8 cellular contexts compared by ENCODE assay signal in the genomic region with DNA sequence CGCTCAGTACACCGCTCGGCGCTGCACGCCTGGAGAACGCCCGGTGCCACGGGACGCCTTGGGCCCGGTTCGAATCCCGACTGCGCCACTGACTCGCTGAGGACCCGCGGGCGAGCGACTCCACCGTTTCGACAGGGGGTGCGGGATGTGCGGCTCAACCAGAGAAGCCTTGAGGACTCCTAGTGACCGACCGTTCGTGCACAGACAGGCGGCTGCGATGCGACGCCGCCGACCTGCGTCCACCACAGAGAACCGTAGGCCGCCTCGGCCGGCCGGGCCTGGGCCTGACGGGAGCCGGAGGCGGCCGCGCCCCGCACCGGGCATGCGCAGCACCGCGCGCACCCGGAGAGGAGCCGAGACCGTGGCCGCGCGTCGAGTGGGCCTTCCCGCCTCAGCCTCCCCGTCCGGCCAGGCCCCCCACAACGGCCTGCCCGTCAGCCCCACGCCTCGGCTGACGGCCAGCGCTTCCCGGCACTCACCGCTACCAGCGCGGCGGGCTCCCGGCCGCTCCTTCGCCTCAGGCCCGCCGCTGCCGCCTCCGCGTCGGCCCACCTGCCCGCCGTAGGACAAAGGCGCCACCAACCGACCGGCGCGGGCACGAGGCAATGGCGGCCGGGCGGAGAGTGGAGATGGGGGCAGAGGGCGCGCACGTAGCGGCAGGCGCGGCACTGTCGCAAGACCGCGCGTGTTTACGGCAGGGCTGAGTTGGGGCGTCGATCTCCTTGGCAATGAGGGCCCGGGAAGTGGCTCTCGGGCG. TPM values are rescaled to one million over a fixed set of nuclear protein-coding genes. Genes with fewer than 3 reads are reported as not detected.
DNase-seq lines count a peak whose midpoint lies in the region; ATAC-seq and TF ChIP-seq lines count a peak whose summit lies in the region.

NCOA5 (minus strand) TSS at position 625 of the 757 bp plus-strand sequence. CDS start 10,538 bp downstream, outside the sequence.

- ATAC-seq in HG03432 (IDR thresholded peaks at IDR 0.05; ENCODE audit: unreplicated experiment): peak; percentile 81

- no peak for TF ChIP-seq CTCF in kidney epithelial cell (IDR thresholded peaks at IDR 0.05; ENCODE audit: insufficient read depth, low read length, poor library complexity, severe bottlenecking)

- TF ChIP-seq POLR2A in GM19099 (IDR thresholded peaks at IDR 0.05; ENCODE audit: extremely low read depth, insufficient read length, low read depth): peak; percentile 97

- H3K36me3 ChIP-seq in kidney epithelial cell (ENCODE audit: control insufficient read depth, insufficient read depth, low read length): no peaks in the 10 kb centered on the region

- peak; percentile 85 to 90 for DNase-seq in AML-193 (lab: John Stamatoyannopoulos, UW)
- DNase-seq in NCI-H460 (ENCODE audit: extremely low read depth, low read depth): peak; percentile 94
- peak; percentile 89 for DNase-seq in activated CD4-positive, alpha-beta T cell treated with anti-CD3 and anti-CD28 coated beads for 1 hour
- DNase-seq in cerebellum (ENCODE audit: low spot score): peak; percentile 96
- peak; percentile 73 for DNase-seq in kidney epithelial cell (ENCODE audit: low read depth)
- peak; percentile 93 to 95 for DNase-seq in stimulated activated CD4-positive, alpha-beta T cell treated with anti-CD3 and anti-CD28 coated beads, Interleukin-15, amount 100 ng/mL, for 48 hours (ENCODE audit: low read depth in 2 of 2)

- peak within 1 kb of the TSS; percentile 96 for H3K4me3 ChIP-seq in kidney epithelial cell (ENCODE audit: low read depth, low read length)

- no peaks in the 10 kb centered on the region for H3K27me3 ChIP-seq in kidney epithelial cell (ENCODE audit: control insufficient read depth, insufficient read depth, low read length)

RNA-seq across cellular contexts. Expression of gene NCOA5, which starts in this region (rescaled TPM):
- 15.8 and 19.1 TPM in 2 replicates for total RNA-seq in NCI-H460 (2014; rRNA removed; shearing (Covaris generic))
- polyA plus RNA-seq in NCI-H460 (2014; cell fraction: nucleus; rRNA removed): 10.4 and 16.0 TPM in 2 replicates
- total RNA-seq in cerebellum (18.1 TPM), kidney epithelial cell (30.5 and 31.4 TPM in 2 replicates)

Comparison
In these comparisons a context has a peak if more than half of its experiments do, and no peak if none do; other contexts are left out.
1. Peak in every context shown above with its lines: DNase-seq, ATAC-seq and H3K4me3 ChIP-seq.